ENCODE assay signal across 8 cellular contexts in genomic region chr9:15510789-15511575, GRCh38. TPM values are rescaled to one million over a fixed set of nuclear protein-coding genes. Genes with fewer than 3 reads are reported as not detected.
DNase-seq lines count a peak whose midpoint lies in the region; ATAC-seq and TF ChIP-seq lines count a peak whose summit lies in the region.

Gene PSIP1, minus strand, starts transcription at chr9:15510970. Its CDS starts 782 bp downstream, at chr9:15510188.

- peak within 1 kb of the TSS; percentile 70 to 100 (median 98) for H3K27ac ChIP-seq in dorsolateral prefrontal cortex

- intact Hi-C loops in CD14-positive monocyte (cut with micrococcal nuclease): loop anchor here (5.0 to 10.0 kb wide), 3 partner anchors 41 to 89 kb away; partner anchors contain the start of genes CCDC171 (in 2 of the 2) and SNAPC3 (in 2 of the 2)
- intact Hi-C loops in dorsolateral prefrontal cortex (cut with DNase I): loop anchor here (2.0 to 5.0 kb wide), 3 partner anchors 41 to 89 kb away; partner anchors contain the start of genes CCDC171 (in 2 of the 2) and SNAPC3 (in 2 of the 2)
- intact Hi-C loops in lower leg skin (cut with DNase I; ENCODE audit: low total_unique reads): no loop called here

- TF ChIP-seq CTCF in CD14-positive monocyte (IDR thresholded peaks at IDR 0.05) (no peak), dorsolateral prefrontal cortex (IDR thresholded peaks at IDR 0.05 in 54 of 56, conservative IDR thresholded peaks at IDR 0.05 in 2 of 56; ENCODE audit: low read depth in 1 of 56, partially characterized antibody in 56 of 56) (peak in 26 of 56 donors; percentile 5 to 39 (median 22)), lower leg skin (IDR thresholded peaks at IDR 0.05) (peak in 1 of 3 donors; percentile 25)

- no peak for TF ChIP-seq POLR2A in lower leg skin (IDR thresholded peaks at IDR 0.05)

- peaks cover 31% of the 10 kb centered on the region for H3K4me1 Mint-ChIP-seq in CD14-positive monocyte

- peaks cover 0 to 3% (median 0%) of the 10 kb centered on the region in 7 donors for H3K9me3 Mint-ChIP-seq in CD14-positive monocyte

- 0% methylated on average over 43 to 72 of the region's 72 CpGs for WGBS in lower leg skin, 2 donors

- H3K36me3 Mint-ChIP-seq in CD14-positive monocyte: peaks cover 14 to 22% of the 10 kb centered on the region in 2 donors

- no peaks in the 10 kb centered on the region for H3K27me3 ChIP-seq in dorsolateral prefrontal cortex

- H3K27me3 Mint-ChIP-seq in CD14-positive monocyte (ENCODE audit: low read depth in 3 of 3): no peaks in the 10 kb centered on the region

- H3K4me3 Mint-ChIP-seq in CD14-positive monocyte: peak within 1 kb of the TSS; percentile 97 to 98

- H3K4me3 ChIP-seq in dorsolateral prefrontal cortex (peak within 1 kb of the TSS; percentile 64 to 100 (median 94)), lower leg skin (ENCODE audit: low read depth, poor library complexity, severe bottlenecking) (peak within 1 kb of the TSS; percentile 80)

- peak within 1 kb of the TSS; percentile 97 to 100 (median 100) for H3K27ac Mint-ChIP-seq in CD14-positive monocyte

- DNase-seq in CD14-positive monocyte (ENCODE audit: low spot score) (peak; percentile 72), NCI-H748 treated with DMSO at 0.1 percent for 48 hours (lab: John Stamatoyannopoulos, UW) (peak; percentile 88), dorsolateral prefrontal cortex (peak; percentile 59 to 85 (median 76)), lower leg skin (ENCODE audit: low spot score in 2 of 2) (peak; percentile 46 to 93)
- DNase-seq in activated CD4-positive, alpha-beta T cell treated with anti-CD3 and anti-CD28 coated beads, Interleukin-2, amount 50 U/mL, for 48 hours: peak; percentile 85 to 88
- peak; percentile 76 for DNase-seq in stimulated activated CD4-positive, alpha-beta T cell treated with anti-CD3 and anti-CD28 coated beads, Interleukin-4, amount 100 ng/mL, for 4 hours

- ATAC-seq in GM19397 (IDR thresholded peaks at IDR 0.05; ENCODE audit: unreplicated experiment): peak; percentile 81
- ATAC-seq in HG03565 (IDR thresholded peaks at IDR 0.05; ENCODE audit: unreplicated experiment): peak; percentile 62

RNA-seq across cellular contexts. Expression of gene PSIP1, which starts in this region (rescaled TPM):
- polyA plus RNA-seq in CD14-positive monocyte: 10 to 100 TPM; 19.8 to 20.2 TPM
- total RNA-seq in dorsolateral prefrontal cortex: 100 to 1,000 TPM; 113 to 233 (median 182) TPM
- 10 to 100 TPM; 12.9 to 31.7 (median 17.7) TPM for total RNA-seq in lower leg skin

Comparison
In these comparisons a context has a peak if more than half of its experiments do, and no peak if none do; other contexts are left out.
1. Peak in every context shown above with its lines: DNase-seq, ATAC-seq, H3K4me3 ChIP-seq and H3K27ac ChIP-seq.